Comparison of ENCODE assay signal across 8 cellular contexts in genomic region chr9:90801507-90802289, GRCh38. TPM values are rescaled to one million over a fixed set of nuclear protein-coding genes. Genes with fewer than 3 reads are reported as not detected.
DNase-seq lines count a peak whose midpoint lies in the region; ATAC-seq and TF ChIP-seq lines count a peak whose summit lies in the region.

SYK (plus strand) TSS chr9:90801819; CDS start chr9:90843899, 42,080 bp downstream.

- DNase-seq in CD8-positive, alpha-beta memory T cell: no peak
- DNase-seq in SHP77 treated with DMSO at 0.1 percent for 48 hours (lab: John Stamatoyannopoulos, UW) (peak; percentile 32), esophagus muscularis mucosa (ENCODE audit: extremely low spot score) (no peak), neuronal stem cell (ENCODE audit: low spot score) (no peak)
- DNase-seq in stimulated activated CD4-positive, alpha-beta T cell treated with anti-CD3 and anti-CD28 coated beads, Interleukin-4, amount 100 ng/mL, for 24 hours: no peak
- no peak for DNase-seq in NK-92 treated with Interleukin-12 subunit alpha and Interleukin-12 subunit beta, amount 100 ng/mL, for 24 hours (lab: John Stamatoyannopoulos, UW)

- no peak within 1 kb of the TSS for H2BK15ac ChIP-seq in neuronal stem cell (ENCODE audit: low read length)

- H3K27me3 Mint-ChIP-seq in CD8-positive, alpha-beta memory T cell: peaks cover 40 to 69% of the 10 kb centered on the region in 2 donors

- no peaks in the 10 kb centered on the region for H3K36me3 ChIP-seq in CD8-positive, alpha-beta memory T cell (ENCODE audit: insufficient read depth, low read length)
- H3K36me3 ChIP-seq in esophagus muscularis mucosa (no peaks in the 10 kb centered on the region), neuronal stem cell (replicated peaks in 1 of 2; ENCODE audit: control insufficient read depth in 2 of 2, insufficient read depth in 2 of 2, low read length in 2 of 2) (no peaks in the 10 kb centered on the region)

- no peak within 1 kb of the TSS for H2BK5ac ChIP-seq in neuronal stem cell (ENCODE audit: low read length)

- H3K36me3 Mint-ChIP-seq in CD8-positive, alpha-beta memory T cell: no peaks in the 10 kb centered on the region

- no peak within 1 kb of the TSS for H3K4ac ChIP-seq in neuronal stem cell (ENCODE audit: low read length)

- H2AK5ac ChIP-seq in neuronal stem cell (ENCODE audit: low read depth, low read length): peak within 1 kb of the TSS; percentile 37

- H4K91ac ChIP-seq in neuronal stem cell (ENCODE audit: low read depth, low read length, poor library complexity): no peak within 1 kb of the TSS

- no peak for TF ChIP-seq POLR2A in esophagus muscularis mucosa (IDR thresholded peaks at IDR 0.05; ENCODE audit: low read depth)

- H3K9me3 ChIP-seq in CD8-positive, alpha-beta memory T cell (ENCODE audit: low read length): no peaks in the 10 kb centered on the region
- no peaks in the 10 kb centered on the region for H3K9me3 ChIP-seq in esophagus muscularis mucosa
- peaks cover 0 to 2% of the 10 kb centered on the region in 2 donors for H3K9me3 ChIP-seq in neuronal stem cell (replicated peaks in 1 of 2; ENCODE audit: control insufficient read depth in 2 of 2, insufficient read depth in 1 of 2, low read depth in 1 of 2, low read length in 2 of 2)

- peak within 1 kb of the TSS; percentile 65 for H3K23ac ChIP-seq in neuronal stem cell (ENCODE audit: low read depth, low read length, poor library complexity)

- CTCF ChIA-PET in CD8-positive, alpha-beta memory T cell (lab: Charles Lee): no interaction called here

- H3K4me3 ChIP-seq in CD8-positive, alpha-beta memory T cell (ENCODE audit: low read length): no peak within 1 kb of the TSS
- H3K4me3 ChIP-seq in esophagus muscularis mucosa (peak within 1 kb of the TSS; percentile 47 to 61 (median 50)), neuronal stem cell (ENCODE audit: low read length in 2 of 2) (peak within 1 kb of the TSS in 1 of 2 donors; percentile 71)

- peaks cover 2 to 6% (median 6%) of the 10 kb centered on the region in 3 donors for H3K4me1 Mint-ChIP-seq in CD8-positive, alpha-beta memory T cell

- no peaks in the 10 kb centered on the region for H3K9me3 Mint-ChIP-seq in CD8-positive, alpha-beta memory T cell

- peak within 1 kb of the TSS; percentile 16 for H3K9ac ChIP-seq in neuronal stem cell (ENCODE audit: low read depth, low read length, poor library complexity)

- H2BK12ac ChIP-seq in neuronal stem cell (ENCODE audit: low read length): no peak within 1 kb of the TSS

- no peak within 1 kb of the TSS for H4K8ac ChIP-seq in neuronal stem cell (ENCODE audit: low read depth, low read length)

- H3K79me1 ChIP-seq in neuronal stem cell (ENCODE audit: low read depth, low read length): no peaks in the 10 kb centered on the region

- no peak within 1 kb of the TSS for H2BK120ac ChIP-seq in neuronal stem cell (ENCODE audit: low read depth, low read length)

- no peak for TF ChIP-seq CTCF in esophagus muscularis mucosa (IDR thresholded peaks at IDR 0.05)

- WGBS in esophagus muscularis mucosa: 5% methylated on average over 24 of the region's 82 CpGs
- WGBS in neuronal stem cell (ENCODE audit: extremely low coverage in 2 of 2, insufficient read length in 2 of 2, insufficient replicate concordance in 1 of 2), 2 donors: no CpG with 5 or more reads among the region's 82 CpGs

- H3K4me2 ChIP-seq in neuronal stem cell (ENCODE audit: insufficient read depth, low read length, poor library complexity, severe bottlenecking): peak within 1 kb of the TSS; percentile 91

- peak within 1 kb of the TSS; percentile 24 for H3K27ac ChIP-seq in CD8-positive, alpha-beta memory T cell (ENCODE audit: low read depth, low read length)
- peak within 1 kb of the TSS in 3 of 4 donors; percentile 56 to 72 (median 67) for H3K27ac ChIP-seq in esophagus muscularis mucosa (replicated peaks in 1 of 4)
- H3K27ac ChIP-seq in neuronal stem cell (replicated peaks; ENCODE audit: low read length): no peak within 1 kb of the TSS

- H3K4me1 ChIP-seq in CD8-positive, alpha-beta memory T cell (ENCODE audit: insufficient read depth, low read length): no peaks in the 10 kb centered on the region
- H3K4me1 ChIP-seq in esophagus muscularis mucosa: peaks cover 9 to 16% (median 12%) of the 10 kb centered on the region in 4 donors
- peaks cover 0 to 5% of the 10 kb centered on the region in 2 donors for H3K4me1 ChIP-seq in neuronal stem cell (ENCODE audit: control insufficient read depth in 2 of 2, insufficient read depth in 1 of 2, low read depth in 1 of 2, low read length in 2 of 2)

- H3K27me3 ChIP-seq in CD8-positive, alpha-beta memory T cell (ENCODE audit: insufficient read depth, low read length, poor library complexity, severe bottlenecking): peaks cover 6% of the 10 kb centered on the region
- H3K27me3 ChIP-seq in esophagus muscularis mucosa: peaks cover 6 to 54% (median 21%) of the 10 kb centered on the region in 4 donors
- peaks cover 10 to 58% (median 18%) of the 10 kb centered on the region in 3 experiments for H3K27me3 ChIP-seq in neuronal stem cell (ENCODE audit: control insufficient read depth in 3 of 3, insufficient read depth in 3 of 3, low read depth in 1 of 3, low read length in 3 of 3)

- POLR2A ChIA-PET in CD8-positive, alpha-beta memory T cell (lab: Charles Lee): no interaction called here

- H3K4me3 Mint-ChIP-seq in CD8-positive, alpha-beta memory T cell: peak within 1 kb of the TSS in 2 of 7 donors; percentile 4 to 31

- no peak within 1 kb of the TSS for H3K14ac ChIP-seq in neuronal stem cell (ENCODE audit: low read length)

- peak within 1 kb of the TSS; percentile 51 for H3K18ac ChIP-seq in neuronal stem cell (ENCODE audit: low read length)

- ATAC-seq in GM19035 (IDR thresholded peaks at IDR 0.05; ENCODE audit: unreplicated experiment) (peak; percentile 51), HG03520 (IDR thresholded peaks at IDR 0.05; ENCODE audit: unreplicated experiment) (peak; percentile 33)

- no peak for TF ChIP-seq EP300 in esophagus muscularis mucosa (IDR thresholded peaks at IDR 0.05)

- intact Hi-C loops in esophagus muscularis mucosa (cut with DNase I): no loop called here

- peak within 1 kb of the TSS in 1 of 8 donors; percentile 55 for H3K27ac Mint-ChIP-seq in CD8-positive, alpha-beta memory T cell

- peak within 1 kb of the TSS; percentile 53 for H2AFZ ChIP-seq in neuronal stem cell (ENCODE audit: low read length)

RNA-seq across cellular contexts. Expression of gene SYK, which starts in this region (rescaled TPM):
- under 1 TPM; 0.55 to 0.73 TPM for total RNA-seq in CD8-positive, alpha-beta memory T cell
- 0.56 TPM for polyA plus RNA-seq in CD8-positive, alpha-beta memory T cell
- total RNA-seq in esophagus muscularis mucosa: 10 to 100 TPM in 1 of 4 donors, 1 to 10 TPM in 3; 7.0 to 16.6 (median 8.7) TPM
- not detected for polyA plus RNA-seq in neuronal stem cell (2013, experiment 1 of 2)
- polyA plus RNA-seq in neuronal stem cell (2013, experiment 2 of 2): under 0.01 TPM

Comparison
In these comparisons a context has a peak if more than half of its experiments do, and no peak if none do; other contexts are left out.
1. RNA of gene SYK (total RNA-seq): 7.0 to 16.6 TPM in esophagus muscularis mucosa; 0.55 to 0.73 TPM in CD8-positive, alpha-beta memory T cell; every median in the first group is over 4 times any median in the second.